16 cellular contexts compared by ENCODE assay signal in the genomic region with DNA sequence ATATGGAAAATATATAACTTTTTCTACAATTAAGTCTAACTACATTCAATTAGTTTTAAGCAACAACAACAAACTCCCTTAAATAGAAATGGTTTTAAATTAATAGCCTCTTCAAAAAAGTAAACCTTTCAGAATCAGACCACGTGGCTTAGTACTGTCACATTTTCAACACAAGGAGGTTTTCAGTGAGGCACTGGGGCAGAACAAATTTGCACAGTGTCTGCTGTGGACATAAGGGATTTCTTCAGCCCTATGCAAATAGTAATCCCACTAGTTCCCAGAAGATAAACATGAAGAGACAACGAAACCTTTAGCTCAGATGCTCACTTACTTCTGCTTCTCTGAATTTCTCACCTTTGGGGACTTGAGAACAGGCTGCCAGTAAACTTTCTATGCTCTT.
DNase-seq lines count a peak whose midpoint lies in the region; ATAC-seq and TF ChIP-seq lines count a peak whose summit lies in the region.
"Had no signal": no experiment of that assay in that cellular context is flagged by ENCODE, and none has a peak within 500 bp of the region (broad histone marks: within the 10 kb centered on the region; RNA-seq: fewer than 3 reads in every experiment).

No MANE protein-coding gene starts in this region.

- H3K27ac Mint-ChIP-seq in glutamatergic neuron (ENCODE audit: unreplicated experiment) = peak overlapping the region; percentile 8
- no peak overlapping the region for H3K27ac Mint-ChIP-seq in activated T-cell treated with anti-CD3 and anti-CD28 coated beads, Interleukin-2, amount 50 U/mL, for 24 hours
- no peak overlapping the region for H3K27ac Mint-ChIP-seq in activated naive CD4-positive, alpha-beta T cell treated with anti-CD3 and anti-CD28 coated beads, Interleukin-2, amount 10 ng/mL, durations not matched to agents 7 days and 5 days

- CTCF ChIA-PET in activated naive CD4-positive, alpha-beta T cell treated with anti-CD3 and anti-CD28 coated beads, Interleukin-2, amount 10 ng/mL, durations not matched to agents 7 days and 5 days (lab: Charles Lee) = no interaction called here

- ATAC-seq in HG03025 (IDR thresholded peaks at IDR 0.05; ENCODE audit: low FRiP score, unreplicated experiment) = no peak
- ATAC-seq: left colon had no signal

- H3K4me3 Mint-ChIP-seq in glutamatergic neuron (ENCODE audit: unreplicated experiment) = no peak overlapping the region
- H3K4me3 Mint-ChIP-seq in activated T-cell treated with anti-CD3 and anti-CD28 coated beads, Interleukin-2, amount 50 U/mL, for 24 hours = no peak overlapping the region
- H3K4me3 Mint-ChIP-seq in activated naive CD4-positive, alpha-beta T cell treated with anti-CD3 and anti-CD28 coated beads, Interleukin-2, amount 10 ng/mL, durations not matched to agents 7 days and 5 days = no peak overlapping the region

- no peak for TF ChIP-seq CTCF in glutamatergic neuron (IDR thresholded peaks at IDR 0.05; ENCODE audit: partially characterized antibody, unreplicated experiment)

- peaks cover 20% of the 10 kb centered on the region for H3K4me1 Mint-ChIP-seq in glutamatergic neuron (ENCODE audit: low read depth, unreplicated experiment)
- H3K4me1 Mint-ChIP-seq in activated T-cell treated with anti-CD3 and anti-CD28 coated beads, Interleukin-2, amount 50 U/mL, for 24 hours (ENCODE audit: low read depth) = no peaks in the 10 kb centered on the region
- no peaks in the 10 kb centered on the region for H3K4me1 Mint-ChIP-seq in activated naive CD4-positive, alpha-beta T cell treated with anti-CD3 and anti-CD28 coated beads, Interleukin-2, amount 10 ng/mL, durations not matched to agents 7 days and 5 days

- peaks cover 3% of the 10 kb centered on the region for H3K27me3 Mint-ChIP-seq in glutamatergic neuron (ENCODE audit: unreplicated experiment)
- no peaks in the 10 kb centered on the region for H3K27me3 Mint-ChIP-seq in activated T-cell treated with anti-CD3 and anti-CD28 coated beads, Interleukin-2, amount 50 U/mL, for 24 hours
- H3K27me3 Mint-ChIP-seq in activated naive CD4-positive, alpha-beta T cell treated with anti-CD3 and anti-CD28 coated beads, Interleukin-2, amount 10 ng/mL, durations not matched to agents 7 days and 5 days = no peaks in the 10 kb centered on the region

- DNase-seq in COLO668 (lab: John Stamatoyannopoulos, UW; ENCODE audit: unreplicated experiment) (peak; percentile 1), HuH-7 (ENCODE audit: low spot score) (peak; percentile 51), NCI-H82 treated with DMSO at 0.1 percent for 48 hours (lab: John Stamatoyannopoulos, UW; ENCODE audit: unreplicated experiment) (peak; percentile 22), glutamatergic neuron (no peak)
- no peak for DNase-seq in activated T-cell treated with anti-CD3 and anti-CD28 coated beads, Interleukin-2, amount 50 U/mL, for 24 hours
- DNase-seq in activated T-cell treated with anti-CD3 and anti-CD28 coated beads, Interleukin-2, amount 50 U/mL, for 48 hours = no peak
- no peak for DNase-seq in activated naive CD4-positive, alpha-beta T cell treated with anti-CD3 and anti-CD28 coated beads, Interleukin-2, amount 10 ng/mL, durations not matched to agents 7 days and 5 days
- DNase-seq: activated CD4-positive, alpha-beta T cell treated with anti-CD3 and anti-CD28 coated beads for 4 hours; activated gamma-delta T cell treated with Interleukin-2 at 50 U/mL for 16 hours; left colon; MV-4-11; NCI-H2107; nucleus accumbens; sigmoid colon; stomach had no signal

- H3K9me3 Mint-ChIP-seq in glutamatergic neuron (ENCODE audit: unreplicated experiment) = peaks cover 9% of the 10 kb centered on the region
- H3K9me3 Mint-ChIP-seq in activated T-cell treated with anti-CD3 and anti-CD28 coated beads, Interleukin-2, amount 50 U/mL, for 24 hours = peaks cover 6% of the 10 kb centered on the region
- H3K9me3 Mint-ChIP-seq in activated naive CD4-positive, alpha-beta T cell treated with anti-CD3 and anti-CD28 coated beads, Interleukin-2, amount 10 ng/mL, durations not matched to agents 7 days and 5 days = peaks cover 1% of the 10 kb centered on the region

- peaks cover 8% of the 10 kb centered on the region for H3K36me3 Mint-ChIP-seq in glutamatergic neuron (ENCODE audit: unreplicated experiment)
- H3K36me3 Mint-ChIP-seq in activated T-cell treated with anti-CD3 and anti-CD28 coated beads, Interleukin-2, amount 50 U/mL, for 24 hours (ENCODE audit: low read depth) = no peaks in the 10 kb centered on the region
- no peaks in the 10 kb centered on the region for H3K36me3 Mint-ChIP-seq in activated naive CD4-positive, alpha-beta T cell treated with anti-CD3 and anti-CD28 coated beads, Interleukin-2, amount 10 ng/mL, durations not matched to agents 7 days and 5 days

Comparison
In these comparisons a context has a peak if more than half of its experiments do, and no peak if none do; other contexts are left out.
1. DNase-seq: peak in COLO668 (single experiment), HuH-7 (single experiment) and NCI-H82 treated with DMSO at 0.1 percent for 48 hours (single experiment); none in glutamatergic neuron (single experiment), activated T-cell treated with anti-CD3 and anti-CD28 coated beads, Interleukin-2, amount 50 U/mL, for 24 hours (single experiment), activated T-cell treated with anti-CD3 and anti-CD28 coated beads, Interleukin-2, amount 50 U/mL, for 48 hours (0 of 2) and activated naive CD4-positive, alpha-beta T cell treated with anti-CD3 and anti-CD28 coated beads, Interleukin-2, amount 10 ng/mL, durations not matched to agents 7 days and 5 days (single experiment).